Comparison of ENCODE assay signal across 26 cellular contexts in the genomic region with DNA sequence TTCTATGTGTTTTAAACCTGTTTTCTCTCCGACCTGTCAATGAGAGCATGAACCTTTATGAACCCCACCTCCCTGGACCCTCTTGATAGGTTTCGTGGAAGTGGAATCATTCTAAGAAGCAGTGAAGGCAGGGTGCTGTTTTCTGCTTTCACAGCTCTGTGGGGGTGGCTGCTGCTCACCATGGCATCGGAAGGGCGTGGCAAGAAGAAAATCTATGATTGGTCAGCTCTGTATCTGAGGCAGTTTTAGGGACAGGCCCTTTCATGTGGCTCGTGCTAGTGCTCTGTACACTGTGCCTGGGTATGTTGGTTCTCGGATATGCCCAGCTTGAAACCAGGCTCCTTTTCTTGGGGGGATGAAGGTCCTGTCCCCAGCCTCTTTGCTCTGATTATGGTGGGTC.
"Had no signal": no experiment of that assay in that cellular context is flagged by ENCODE, and none has a peak within 500 bp of the region (broad histone marks: within the 10 kb centered on the region; RNA-seq: fewer than 3 reads in every experiment).

No MANE protein-coding gene starts in this region.

- H3K36me3 ChIP-seq: ascending aorta had no signal

- H3K4me3 Mint-ChIP-seq: activated B cell treated with CpG ODN at 0.5 μM for 24 hours; activated CD4-positive, alpha-beta memory T cell treated with anti-CD3 and anti-CD28 coated beads, Interleukin-2, amount 10 ng/mL, durations not matched to agents 7 days and 5 days; activated naive CD8-positive, alpha-beta T cell treated with anti-CD3 and anti-CD28 coated beads, Interleukin-2, amount 50 U/mL, for 24 hours; T-cell had no signal

- H3K4me3 ChIP-seq: ascending aorta, body of pancreas had no signal

- H3K27ac Mint-ChIP-seq: activated B cell treated with CpG ODN at 0.5 μM for 24 hours; activated CD4-positive, alpha-beta memory T cell treated with anti-CD3 and anti-CD28 coated beads, Interleukin-2, amount 10 ng/mL, durations not matched to agents 7 days and 5 days; activated naive CD4-positive, alpha-beta T cell treated with anti-CD3 and anti-CD28 coated beads, Interleukin-2, amount 50 U/mL, for 72 hours; activated naive CD8-positive, alpha-beta T cell treated with anti-CD3 and anti-CD28 coated beads, Interleukin-2, amount 50 U/mL, for 24 hours; T-cell had no signal

- H3K9me3 Mint-ChIP-seq: activated CD4-positive, alpha-beta memory T cell treated with anti-CD3 and anti-CD28 coated beads, Interleukin-2, amount 10 ng/mL, durations not matched to agents 7 days and 5 days; activated naive CD4-positive, alpha-beta T cell treated with anti-CD3 and anti-CD28 coated beads, Interleukin-2, amount 50 U/mL, for 72 hours; activated naive CD8-positive, alpha-beta T cell treated with anti-CD3 and anti-CD28 coated beads, Interleukin-2, amount 50 U/mL, for 24 hours had no signal

- ATAC-seq: activated naive CD4-positive, alpha-beta T cell treated with anti-CD3 and anti-CD28 coated beads, Interleukin-2, amount 50 U/mL, for 72 hours; activated naive CD8-positive, alpha-beta T cell treated with anti-CD3 and anti-CD28 coated beads, Interleukin-2, amount 50 U/mL, for 24 hours; body of pancreas; PC-3; T-cell had no signal

- DNase-seq: activated B cell treated with CpG ODN at 0.5 μM for 24 hours; activated CD4-positive, alpha-beta memory T cell treated with anti-CD3 and anti-CD28 coated beads, Interleukin-2, amount 10 ng/mL, durations not matched to agents 7 days and 5 days; activated CD4-positive, alpha-beta T cell treated with anti-CD3 and anti-CD28 coated beads for 1 hour; activated CD4-positive, alpha-beta T cell treated with anti-CD3 and anti-CD28 coated beads, Interleukin-2, amount 50 U/mL, for 1 hour; activated CD8-positive, alpha-beta memory T cell treated with anti-CD3 and anti-CD28 coated beads, Interleukin-2, amount 50 U/mL, for 48 hours; activated effector memory CD4-positive, alpha-beta T cell treated with Interleukin-2 at 50 U/mL for 16 hours; activated naive CD4-positive, alpha-beta T cell treated with Interleukin-2 at 50 U/mL for 16 hours; activated naive CD8-positive, alpha-beta T cell treated with anti-CD3 and anti-CD28 coated beads, Interleukin-2, amount 50 U/mL, for 24 hours; activated T-cell treated with anti-CD3 and anti-CD28 coated beads, Interleukin-2, amount 50 U/mL, for 1 hour; amniotic stem cell; body of pancreas; central memory CD4-positive, alpha-beta T cell; IMR-90; KG1; NCI-H1092; NCI-H2029; NCI-H345; NCI-H510A; NCI-H526 treated with DMSO at 0.1 percent for 48 hours; PC-3; SHP77 treated with DMSO at 0.1 percent for 48 hours; T-cell; T-helper 2 cell; T1000 had no signal

- H3K36me3 Mint-ChIP-seq: activated naive CD4-positive, alpha-beta T cell treated with anti-CD3 and anti-CD28 coated beads, Interleukin-2, amount 50 U/mL, for 72 hours; T-cell had no signal

- H3K27ac ChIP-seq: ascending aorta, body of pancreas had no signal

- H3K4me1 Mint-ChIP-seq: activated B cell treated with CpG ODN at 0.5 μM for 24 hours; activated CD4-positive, alpha-beta memory T cell treated with anti-CD3 and anti-CD28 coated beads, Interleukin-2, amount 10 ng/mL, durations not matched to agents 7 days and 5 days; activated naive CD8-positive, alpha-beta T cell treated with anti-CD3 and anti-CD28 coated beads, Interleukin-2, amount 50 U/mL, for 24 hours; T-cell had no signal

- H3K9me3 ChIP-seq: ascending aorta, body of pancreas had no signal

- H3K27me3 ChIP-seq: ascending aorta, body of pancreas had no signal

- H3K4me1 ChIP-seq: ascending aorta, body of pancreas had no signal
